ENCODE assay signal across 23 cellular contexts in genomic region chr11:103731681-103732080, GRCh38.
"Had no signal": no experiment of that assay in that cellular context is flagged by ENCODE, and none has a peak within 500 bp of the region (broad histone marks: within the 10 kb centered on the region; RNA-seq: fewer than 3 reads in every experiment).

No MANE protein-coding gene starts in this region.

- H3K9ac ChIP-seq: SK-N-SH had no signal

- DNase-seq: Karpas-422, KG1, MG63, NCI-H1092, NCI-H1105 treated with DMSO at 0.1 percent for 48 hours, NCI-H1417 treated with DMSO at 0.1 percent for 48 hours, NCI-H146, NCI-H1694 treated with DMSO at 0.1 percent for 48 hours, NCI-H1930, NCI-H2081, NCI-H2107, NCI-H2227 treated with DMSO at 0.1 percent for 48 hours, NCI-H446, NCI-H510A, NCI-H524 treated with DMSO at 0.1 percent for 48 hours, Right ventricle myocardium superior, RPMI8226, SIG-M5, SK-N-SH, SW 1271, T-cell had no signal

- H3K9me3 ChIP-seq: MG63, SJSA1, SK-N-SH had no signal

- H3K27me3 Mint-ChIP-seq: T-cell had no signal

- H3K27ac ChIP-seq: SJSA1 had no signal

- H3K4me1 ChIP-seq: SJSA1 had no signal

- FAIRE-seq: RCC 7860 had no signal

- ATAC-seq: T-cell had no signal

- H3K27ac Mint-ChIP-seq: T-cell had no signal

- H3K4me3 ChIP-seq: MG63, SJSA1 had no signal

- H3K4me3 Mint-ChIP-seq: T-cell had no signal

- H3K4me1 Mint-ChIP-seq: T-cell had no signal

- H3K36me3 ChIP-seq: MG63, SJSA1 had no signal

- H3K36me3 Mint-ChIP-seq: T-cell had no signal

- H3K27me3 ChIP-seq: MG63, SJSA1 had no signal
